ENCODE assay signal across 16 cellular contexts in genomic region chr16:63890072-63890471, GRCh38.
A peak's percentile ranks its signal among the peaks of the same experiment; 100 is the strongest.
DNase-seq lines count a peak whose midpoint lies in the region; FAIRE-seq and TF ChIP-seq lines count a peak whose summit lies in the region.
"Had no signal": no experiment of that assay in that cellular context is flagged by ENCODE, and none has a peak within 500 bp of the region (broad histone marks: within the 10 kb centered on the region; RNA-seq: fewer than 3 reads in every experiment).

No MANE protein-coding gene starts in this region.

- no peaks in the 10 kb centered on the region for H3K27me3 ChIP-seq in small intestine (ENCODE audit: control insufficient read depth in 2 of 2, insufficient read depth in 2 of 2, low read length in 2 of 2)
- H3K27me3 ChIP-seq: upper lobe of left lung had no signal

- H3K4me3 ChIP-seq in astrocyte of the spinal cord (ENCODE audit: low read depth, low read length) (no peak overlapping the region), small intestine (ENCODE audit: low read depth in 1 of 2, low read length in 2 of 2) (no peak overlapping the region)
- H3K4me3 ChIP-seq: A549, upper lobe of left lung had no signal

- DNase-seq in NCI-H1694 (lab: John Stamatoyannopoulos, UW) (peak; percentile 7), NCI-H1694 treated with DMSO at 0.1 percent for 48 hours (lab: John Stamatoyannopoulos, UW) (no peak), astrocyte of the spinal cord (ENCODE audit: low read depth, low spot score) (peak; percentile 44), glomerular visceral epithelial cell (ENCODE audit: extremely low spot score) (peak; percentile 13), small intestine (peak; percentile 43), UCSD-AML1 (lab: John Stamatoyannopoulos, UW; ENCODE audit: unreplicated experiment) (no peak), posterior vena cava (ENCODE audit: low spot score) (no peak), 8988T (no peak)
- DNase-seq: Caco-2; islet precursor cell; NCI-H1092; NCI-H524 treated with DMSO at 0.1 percent for 48 hours; SHP77 treated with DMSO at 0.1 percent for 48 hours; stimulated activated CD4-positive, alpha-beta T cell treated with anti-CD3 and anti-CD28 coated beads, Interleukin-12 subunit alpha, Interleukin-12 subunit beta, amount 100 ng/mL, for 4 hours; upper lobe of left lung had no signal

- no peaks in the 10 kb centered on the region for H3K9me3 ChIP-seq in small intestine (ENCODE audit: control insufficient read depth, low read depth)
- H3K9me3 ChIP-seq: A549, Caco-2, upper lobe of left lung had no signal

- FAIRE-seq in small intestine (lab: Jason Lieb, UNC): no peak
- FAIRE-seq: A549 had no signal

- TF ChIP-seq CTCF in astrocyte of the spinal cord (IDR thresholded peaks at IDR 0.05; ENCODE audit: low read depth, low read length): no peak

- in situ Hi-C loops in astrocyte of the spinal cord (cut with HindIII; ENCODE audit: low sequenced_read_pairs): no loop called here

- no peaks in the 10 kb centered on the region for H3K4me1 ChIP-seq in small intestine (ENCODE audit: control insufficient read depth in 2 of 2, insufficient read depth in 1 of 2, low read depth in 1 of 2, low read length in 1 of 2)
- H3K4me1 ChIP-seq: A549, Caco-2, upper lobe of left lung had no signal

- H3K27ac ChIP-seq in small intestine (ENCODE audit: low read depth in 1 of 2, low read length in 1 of 2): no peak overlapping the region
- H3K27ac ChIP-seq: A549, upper lobe of left lung had no signal

- 6 to 19% (median 16%) methylated on average over 1 of the region's 1 CpG for WGBS in small intestine, 3 donors

- no peaks in the 10 kb centered on the region for H3K36me3 ChIP-seq in small intestine (ENCODE audit: control insufficient read depth in 2 of 2, insufficient read depth in 2 of 2, low read length in 2 of 2)
- H3K36me3 ChIP-seq: upper lobe of left lung had no signal

- intact Hi-C loops in posterior vena cava (cut with DNase I): no loop called here

Comparison
In these comparisons a context has a peak if more than half of its experiments do, and no peak if none do; other contexts are left out.
1. DNase-seq: peak in NCI-H1694 (single experiment), astrocyte of the spinal cord (single experiment), glomerular visceral epithelial cell (single experiment) and small intestine (single experiment); none in NCI-H1694 treated with DMSO at 0.1 percent for 48 hours (single experiment), UCSD-AML1 (single experiment), posterior vena cava (single experiment) and 8988T (single experiment).